8 cellular contexts compared by ENCODE assay signal in the genomic region with DNA sequence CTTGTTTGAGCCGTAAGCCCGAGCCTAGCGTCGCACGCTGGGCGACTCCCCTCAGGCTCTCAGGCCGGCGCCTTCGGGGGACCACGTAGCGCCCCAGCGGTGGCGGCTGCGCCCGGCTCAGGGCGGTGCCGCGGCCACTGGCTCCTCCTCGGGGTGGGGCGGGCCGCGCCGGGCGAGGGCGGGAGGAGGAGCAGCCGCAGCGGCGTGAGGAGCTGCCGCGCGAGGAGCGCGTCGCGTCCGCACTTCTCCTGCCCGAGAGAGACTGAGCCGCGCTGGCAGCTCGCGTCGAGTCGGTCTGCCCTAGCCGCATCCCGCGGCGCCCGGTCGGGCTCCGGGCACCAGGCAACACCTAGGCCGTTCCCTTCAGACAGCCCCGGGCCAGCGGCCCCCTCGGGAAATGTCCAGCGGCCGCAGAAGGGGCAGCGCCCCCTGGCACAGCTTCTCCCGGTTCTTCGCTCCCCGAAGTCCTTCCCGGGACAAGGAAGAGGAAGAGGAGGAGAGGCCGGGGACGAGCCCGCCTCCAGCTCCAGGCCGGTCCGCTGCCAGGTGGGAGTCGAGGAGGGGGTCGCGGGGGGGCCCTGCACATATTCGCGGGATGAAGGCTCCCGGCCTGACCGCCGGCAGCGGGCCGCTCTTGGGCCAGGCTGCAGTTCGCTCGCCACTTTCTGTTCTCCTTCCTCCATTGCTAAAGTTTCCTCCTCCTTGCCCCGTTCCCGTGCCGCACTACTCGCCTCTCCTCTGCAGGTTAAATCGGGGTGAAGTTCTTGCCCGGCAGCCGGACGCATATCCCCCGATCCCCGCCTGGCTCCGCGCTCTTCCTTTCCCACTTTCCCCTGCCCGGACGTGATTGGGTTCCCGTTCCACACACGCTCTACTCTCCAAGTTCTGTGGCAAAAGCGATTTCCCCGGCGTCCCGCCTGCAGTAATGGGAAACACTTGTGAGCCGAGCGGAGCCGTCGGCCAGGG. TPM values are rescaled to one million over a fixed set of nuclear protein-coding genes. Genes with fewer than 3 reads are reported as not detected.
A peak's percentile ranks its signal among the peaks of the same experiment; 100 is the strongest.
DNase-seq lines count a peak whose midpoint lies in the region; ATAC-seq and TF ChIP-seq lines count a peak whose summit lies in the region.

TSS of gene CRYBG3 (plus strand) at position 202 of the 966 bp plus-strand sequence. CDS start at position 398, 196 bp downstream.

- no peaks in the 10 kb centered on the region for H3K36me3 Mint-ChIP-seq in activated CD4-positive, alpha-beta T cell treated with anti-CD3 and anti-CD28 coated beads for 36 hours (ENCODE audit: low read depth)

- peak within 1 kb of the TSS; percentile 82 for H3K4me3 Mint-ChIP-seq in activated CD4-positive, alpha-beta T cell treated with anti-CD3 and anti-CD28 coated beads for 36 hours

- peak; percentile 99 for ATAC-seq in GM18907 (IDR thresholded peaks at IDR 0.05; ENCODE audit: unreplicated experiment)
- ATAC-seq in HG03135 (IDR thresholded peaks at IDR 0.05; ENCODE audit: unreplicated experiment), result peak; percentile 99
- peak; percentile 99 for ATAC-seq in activated CD4-positive, alpha-beta T cell treated with anti-CD3 and anti-CD28 coated beads for 36 hours

- CTCF ChIA-PET in activated CD4-positive, alpha-beta T cell treated with anti-CD3 and anti-CD28 coated beads for 36 hours (lab: Charles Lee), result interaction anchor here (0.8 to 2.4 kb wide), 9 partner anchors 18 to 451 kb away, joined by 3 to 7 read pairs (median 3); no protein-coding TSS in a partner anchor

- H3K27ac Mint-ChIP-seq in activated CD4-positive, alpha-beta T cell treated with anti-CD3 and anti-CD28 coated beads for 36 hours, result peak within 1 kb of the TSS; percentile 66

- H3K27me3 ChIP-seq in layer of hippocampus (ENCODE audit: control insufficient read depth, insufficient read depth, low read length), result no peaks in the 10 kb centered on the region

- DNase-seq in AG09309 (ENCODE audit: low read depth), result no peak
- peak; percentile 64 to 88 for DNase-seq in NCI-H446 (lab: John Stamatoyannopoulos, UW)
- DNase-seq in activated CD4-positive, alpha-beta T cell treated with anti-CD3 and anti-CD28 coated beads for 36 hours, result peak; percentile 90
- peak; percentile 52 to 74 (median 62) for DNase-seq in stimulated activated CD4-positive, alpha-beta T cell treated with anti-CD3 and anti-CD28 coated beads, Interleukin-1b, Interleukin-23, amount 100 ng/mL, for 24 hours (ENCODE audit: low read depth in 4 of 4, low spot score in 1 of 4)

- H3K4me1 Mint-ChIP-seq in activated CD4-positive, alpha-beta T cell treated with anti-CD3 and anti-CD28 coated beads for 36 hours, result peaks cover 18% of the 10 kb centered on the region

- intact Hi-C loops in activated CD4-positive, alpha-beta T cell treated with anti-CD3 and anti-CD28 coated beads for 36 hours (cut with DNase I, micrococcal nuclease), result loop anchor here (1.0 to 10.0 kb wide), 9 partner anchors 29 to 1995 kb away; partner anchors contain the start of genes ARL6 (in 2 of the 2), CLDND1 (in 1 of the 2), CMSS1 (in 1 of the 2) and CPOX (in 1 of the 2)

- POLR2A ChIA-PET in activated CD4-positive, alpha-beta T cell treated with anti-CD3 and anti-CD28 coated beads for 36 hours (lab: Charles Lee), result interaction anchor here (0.8 kb wide), 1 partner anchor 25 kb away, joined by 3 read pairs; no protein-coding TSS in a partner anchor

- H3K27ac ChIP-seq in cingulate gyrus (ENCODE audit: low read depth, low read length) (peak within 1 kb of the TSS; percentile 49), layer of hippocampus (ENCODE audit: low read depth, low read length) (peak within 1 kb of the TSS; percentile 75)

- H3K9me3 Mint-ChIP-seq in activated CD4-positive, alpha-beta T cell treated with anti-CD3 and anti-CD28 coated beads for 36 hours (ENCODE audit: low read depth), result no peaks in the 10 kb centered on the region

- H3K27me3 Mint-ChIP-seq in activated CD4-positive, alpha-beta T cell treated with anti-CD3 and anti-CD28 coated beads for 36 hours, result peaks cover 26% of the 10 kb centered on the region

- H3K4me3 ChIP-seq in AG09309 (ENCODE audit: control insufficient read depth, low read depth, low read length), result peak within 1 kb of the TSS; percentile 83

- TF ChIP-seq CTCF in AG09309 (IDR thresholded peaks at IDR 0.05; ENCODE audit: control insufficient read depth, insufficient read depth, low read depth, low read length, missing control alignments), result peak; percentile 52

RNA-seq across cellular contexts. Expression of gene CRYBG3, which starts in this region (rescaled TPM):
- 1 to 10 TPM; 4.2 to 4.9 TPM for total RNA-seq in activated CD4-positive, alpha-beta T cell treated with anti-CD3 and anti-CD28 coated beads for 36 hours
